9 cellular contexts compared by ENCODE assay signal in genomic region chr10:8183241-8183704, GRCh38.
A peak's percentile ranks its signal among the peaks of the same experiment; 100 is the strongest.
DNase-seq lines count a peak whose midpoint lies in the region; ATAC-seq and TF ChIP-seq lines count a peak whose summit lies in the region.
"Had no signal": no experiment of that assay in that cellular context is flagged by ENCODE, and none has a peak within 500 bp of the region (broad histone marks: within the 10 kb centered on the region; RNA-seq: fewer than 3 reads in every experiment).

No MANE protein-coding gene starts in this region.

- no peak overlapping the region for H3K4me2 ChIP-seq in Karpas-422 (ENCODE audit: low read depth, low read length, poor library complexity, severe bottlenecking)

- intact Hi-C loops in activated CD8-positive, alpha-beta T cell treated with anti-CD3 and anti-CD28 coated beads for 36 hours (cut with micrococcal nuclease), result no loop called here

- no peaks in the 10 kb centered on the region for H3K9me3 Mint-ChIP-seq in activated CD8-positive, alpha-beta T cell treated with anti-CD3 and anti-CD28 coated beads for 36 hours

- POLR2A ChIA-PET in activated CD8-positive, alpha-beta T cell treated with anti-CD3 and anti-CD28 coated beads for 36 hours (lab: Charles Lee), result interaction anchor here (0.6 to 1.2 kb wide), 4 partner anchors 12 to 127 kb away, joined by 3 read pairs; no protein-coding TSS in a partner anchor

- H3K4me3 Mint-ChIP-seq in activated CD8-positive, alpha-beta T cell treated with anti-CD3 and anti-CD28 coated beads for 36 hours, result no peak overlapping the region

- DNase-seq in activated CD8-positive, alpha-beta T cell treated with anti-CD3 and anti-CD28 coated beads for 36 hours, result peak; percentile 32
- DNase-seq in lung (ENCODE audit: low spot score), result no peak
- DNase-seq in GOT3 (lab: John Stamatoyannopoulos, UW), result no peak
- no peak for DNase-seq in HK-2 (ENCODE audit: unreplicated experiment)
- DNase-seq in Karpas-422, result no peak
- DNase-seq: NCI-H524 treated with DMSO at 0.1 percent for 48 hours had no signal

- H3K27ac Mint-ChIP-seq in activated CD8-positive, alpha-beta T cell treated with anti-CD3 and anti-CD28 coated beads for 36 hours, result no peak overlapping the region

- no peaks in the 10 kb centered on the region for H3K79me2 ChIP-seq in Karpas-422 (ENCODE audit: low read length)

- TF ChIP-seq CTCF in activated CD8-positive, alpha-beta T cell treated with anti-CD3 and anti-CD28 coated beads for 36 hours (IDR thresholded peaks at IDR 0.05), result no peak
- TF ChIP-seq CTCF in lung (IDR thresholded peaks at IDR 0.05; ENCODE audit: control extremely low read depth, extremely low read depth), result no peak

- WGBS in lung, 2 donors, result 39 to 42% methylated on average over 5 of the region's 5 CpGs

- H3K4me3 ChIP-seq in lung, result no peak overlapping the region
- H3K4me3 ChIP-seq in Karpas-422 (ENCODE audit: low read length), result no peak overlapping the region

- peaks cover 17% of the 10 kb centered on the region for H3K4me1 Mint-ChIP-seq in activated CD8-positive, alpha-beta T cell treated with anti-CD3 and anti-CD28 coated beads for 36 hours (ENCODE audit: low read depth)

- H2AFZ ChIP-seq in Karpas-422 (ENCODE audit: low read length), result no peak overlapping the region

- H3K27ac ChIP-seq in lung (ENCODE audit: low read depth in 1 of 2, low read length in 1 of 2), result no peak overlapping the region
- H3K27ac ChIP-seq in Karpas-422 (ENCODE audit: low read length), result no peak overlapping the region

- H3K4me1 ChIP-seq in lung (ENCODE audit: control insufficient read depth in 2 of 2, insufficient read depth in 2 of 2, low read length in 2 of 2), result no peaks in the 10 kb centered on the region
- H3K4me1 ChIP-seq in Karpas-422 (ENCODE audit: low read length), result no peaks in the 10 kb centered on the region

- H4K20me1 ChIP-seq in Karpas-422 (ENCODE audit: insufficient read depth, low read depth, low read length), result no peaks in the 10 kb centered on the region

- CTCF ChIA-PET in activated CD8-positive, alpha-beta T cell treated with anti-CD3 and anti-CD28 coated beads for 36 hours (lab: Charles Lee), result interaction anchor here (1.2 kb wide), 1 partner anchor 123 kb away, joined by 3 read pairs; no protein-coding TSS in a partner anchor

- H3K9me3 ChIP-seq in lung (ENCODE audit: control insufficient read depth in 2 of 2, insufficient read depth in 1 of 2, low read length in 1 of 2) (peaks cover 0 to 2% of the 10 kb centered on the region in 2 donors), Karpas-422 (ENCODE audit: low read length) (no peaks in the 10 kb centered on the region)

- peak; percentile 78 for ATAC-seq in GM18858 (IDR thresholded peaks at IDR 0.05; ENCODE audit: unreplicated experiment)
- ATAC-seq in HG03354 (IDR thresholded peaks at IDR 0.05; ENCODE audit: poor library complexity, severe bottlenecking, unreplicated experiment), result peak; percentile 57
- peak; percentile 75 for ATAC-seq in activated CD8-positive, alpha-beta T cell treated with anti-CD3 and anti-CD28 coated beads for 36 hours
- ATAC-seq in lung (ENCODE audit: insufficient read depth, low FRiP score), result peak; percentile 34
- ATAC-seq in HG03521 (IDR thresholded peaks at IDR 0.05; ENCODE audit: unreplicated experiment), result no peak

- H3K36me3 Mint-ChIP-seq in activated CD8-positive, alpha-beta T cell treated with anti-CD3 and anti-CD28 coated beads for 36 hours (ENCODE audit: low read depth), result no peaks in the 10 kb centered on the region

- H3K9ac ChIP-seq in Karpas-422 (ENCODE audit: low read length), result no peak overlapping the region

- H3K27me3 ChIP-seq in lung (ENCODE audit: control insufficient read depth, insufficient read depth) (no peaks in the 10 kb centered on the region), Karpas-422 (ENCODE audit: low read length) (no peaks in the 10 kb centered on the region)

- no peaks in the 10 kb centered on the region for H3K9me2 ChIP-seq in Karpas-422 (replicated peaks; ENCODE audit: insufficient read depth, low read length)

- H3K36me3 ChIP-seq in lung (ENCODE audit: control insufficient read depth in 2 of 2, insufficient read depth in 2 of 2, low read length in 2 of 2) (no peaks in the 10 kb centered on the region), Karpas-422 (ENCODE audit: insufficient read depth, low read length) (no peaks in the 10 kb centered on the region)

- peaks cover 3% of the 10 kb centered on the region for H3K27me3 Mint-ChIP-seq in activated CD8-positive, alpha-beta T cell treated with anti-CD3 and anti-CD28 coated beads for 36 hours
